Comparison of ENCODE assay signal across 1 cellular context in the genomic region with DNA sequence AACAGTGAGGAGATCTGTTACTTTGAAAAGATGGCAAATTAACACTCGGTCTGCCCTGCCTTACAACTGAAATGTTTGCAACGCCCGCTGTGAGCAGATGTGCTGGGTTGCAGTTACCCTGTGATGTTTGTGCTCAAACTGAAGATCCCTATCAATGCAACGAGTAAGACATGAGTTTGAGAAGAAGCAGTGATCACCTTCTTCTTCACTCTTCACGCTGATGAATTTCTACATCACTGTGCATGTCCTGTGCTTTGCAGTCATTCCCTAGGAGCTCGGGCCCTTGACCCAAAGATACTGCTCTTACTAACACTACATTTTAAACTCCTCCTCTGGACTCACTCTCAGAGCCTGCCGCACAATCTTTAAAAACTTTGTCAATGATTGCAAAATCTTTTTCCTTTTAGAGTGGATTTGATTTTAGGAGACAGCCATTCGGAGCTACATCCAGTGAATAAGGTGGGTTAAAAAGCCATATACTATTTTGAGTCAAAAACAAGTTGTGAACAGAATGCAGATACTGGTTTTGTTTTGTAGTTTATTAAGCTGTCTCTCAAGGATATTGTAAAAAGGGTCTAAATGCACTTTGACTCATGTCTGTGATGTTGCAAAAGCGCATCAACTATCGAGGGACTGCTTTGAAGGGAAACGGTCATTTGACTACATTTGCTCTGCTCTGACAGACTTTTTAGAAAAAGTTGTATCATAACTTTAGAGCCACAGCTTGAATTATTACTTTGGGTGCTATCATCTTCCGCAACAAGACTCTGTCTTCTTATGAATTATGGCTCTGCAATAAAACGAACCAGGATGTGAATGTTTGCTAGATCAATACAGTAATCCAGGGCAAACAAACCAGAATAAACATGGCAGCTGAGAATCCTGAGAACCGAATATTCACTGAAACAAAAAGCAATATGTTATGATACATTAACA.
TF ChIP-seq lines count a peak whose summit lies in the region.

No MANE protein-coding gene starts in this region.

TF ChIP-seq in H1, 55 proteins besides CTCF, POLR2A, EP300 and RAD21 (continued from another document):
- TF ChIP-seq, protein P1, sequence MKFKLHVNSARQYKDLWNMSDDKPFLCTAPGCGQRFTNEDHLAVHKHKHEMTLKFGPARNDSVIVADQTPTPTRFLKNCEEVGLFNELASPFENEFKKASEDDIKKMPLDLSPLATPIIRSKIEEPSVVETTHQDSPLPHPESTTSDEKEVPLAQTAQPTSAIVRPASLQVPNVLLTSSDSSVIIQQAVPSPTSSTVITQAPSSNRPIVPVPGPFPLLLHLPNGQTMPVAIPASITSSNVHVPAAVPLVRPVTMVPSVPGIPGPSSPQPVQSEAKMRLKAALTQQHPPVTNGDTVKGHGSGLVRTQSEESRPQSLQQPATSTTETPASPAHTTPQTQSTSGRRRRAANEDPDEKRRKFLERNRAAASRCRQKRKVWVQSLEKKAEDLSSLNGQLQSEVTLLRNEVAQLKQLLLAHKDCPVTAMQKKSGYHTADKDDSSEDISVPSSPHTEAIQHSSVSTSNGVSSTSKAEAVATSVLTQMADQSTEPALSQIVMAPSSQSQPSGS (IDR thresholded peaks at IDR 0.05; ENCODE audit: low read length) = no peak
- TF ChIP-seq KDM5A (IDR thresholded peaks at IDR 0.05; ENCODE audit: low read length) (no peak), SP1 (IDR thresholded peaks at IDR 0.05; ENCODE audit: low read depth, low read length) (no peak), BACH1 (IDR thresholded peaks at IDR 0.05; ENCODE audit: low read length) (no peak), RFX5 (IDR thresholded peaks at IDR 0.05; ENCODE audit: borderline replicate concordance, low read depth, low read length) (no peak), ASH2L (IDR thresholded peaks at IDR 0.05; ENCODE audit: low read length) (no peak), BCL11A (IDR thresholded peaks at IDR 0.05; ENCODE audit: low read depth in 2 of 2, low read length in 2 of 2) (no peak), CEBPB (IDR thresholded peaks at IDR 0.05; ENCODE audit: low read depth, low read length) (no peak), RXRA (IDR thresholded peaks at IDR 0.05; ENCODE audit: insufficient read depth, low read depth, low read length) (no peak), JUN (IDR thresholded peaks at IDR 0.05; ENCODE audit: low read depth, low read length) (no peak)
TF ChIP-seq in H1: peak in this region for 0.
